17 cellular contexts compared by ENCODE assay signal in the genomic region with DNA sequence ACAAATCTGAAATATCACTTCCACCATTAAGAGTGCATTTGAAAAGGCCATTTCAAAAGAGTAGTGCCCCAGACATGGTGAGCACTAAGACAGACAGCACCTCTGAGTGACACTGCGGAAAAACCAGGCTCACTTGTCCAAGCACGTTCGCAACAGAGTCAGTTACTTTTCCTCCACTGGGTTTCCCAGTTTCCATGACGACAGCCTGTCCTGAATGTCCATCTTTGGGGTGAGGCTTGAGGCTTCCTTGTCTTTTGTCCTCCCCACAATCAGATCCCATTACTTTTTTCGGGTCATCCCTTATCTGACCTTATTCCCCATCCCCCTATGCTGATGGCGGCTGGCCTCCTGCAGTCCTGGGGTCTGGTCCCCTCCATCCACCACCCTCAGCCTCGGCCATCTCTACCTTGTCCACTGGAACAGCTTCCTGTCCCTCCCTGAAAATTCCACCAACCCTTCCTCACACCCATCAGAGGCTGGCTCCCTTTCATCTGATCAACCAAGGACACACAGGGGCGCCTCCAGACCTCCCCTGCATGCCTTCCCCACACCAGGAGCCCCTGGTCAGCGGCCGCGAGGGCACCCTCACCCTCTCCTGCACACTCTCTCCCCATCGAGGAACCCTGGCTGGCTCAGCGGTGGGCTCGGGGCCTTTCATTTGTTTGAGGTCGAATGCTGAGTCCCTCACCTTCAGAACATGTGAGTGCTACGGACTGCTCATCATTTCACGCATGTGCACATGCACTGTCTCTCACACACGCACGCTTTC.
DNase-seq lines count a peak whose midpoint lies in the region; ATAC-seq, FAIRE-seq and TF ChIP-seq lines count a peak whose summit lies in the region.
"Had no signal": no experiment of that assay in that cellular context is flagged by ENCODE, and none has a peak within 500 bp of the region (broad histone marks: within the 10 kb centered on the region; RNA-seq: fewer than 3 reads in every experiment).

No MANE protein-coding gene starts in this region.

- H3K9me3 ChIP-seq in HepG2 (ENCODE audit: low read length) = no peaks in the 10 kb centered on the region
- H3K9me3 ChIP-seq in right lobe of liver = no peaks in the 10 kb centered on the region
- peaks cover 33% of the 10 kb centered on the region for H3K9me3 ChIP-seq in endodermal cell (ENCODE audit: control insufficient read depth, low read length)
- H3K9me3 ChIP-seq: BE2C, MG63 had no signal

- H3K4me2 ChIP-seq in HepG2 (ENCODE audit: low read depth, low read length) = no peak overlapping the region
- H3K4me2 ChIP-seq: KMS-11 had no signal

- no peak overlapping the region for H3K27ac Mint-ChIP-seq in endodermal cell

- POLR2A ChIA-PET in HepG2 (lab: Yijun Ruan, JAX) = no interaction called here

- H3K9me3 Mint-ChIP-seq in endodermal cell = peaks cover 2% of the 10 kb centered on the region

- no peak for TF ChIP-seq RAD21 in HepG2 (CRISPR knock-in tag; IDR thresholded peaks at IDR 0.05)

- H3K36me3 Mint-ChIP-seq in endodermal cell (ENCODE audit: low read depth) = no peaks in the 10 kb centered on the region
- H3K36me3 Mint-ChIP-seq: CD4-positive, alpha-beta memory T cell had no signal

- peaks cover 31% of the 10 kb centered on the region for H3K27me3 Mint-ChIP-seq in endodermal cell (ENCODE audit: insufficient read depth)

- in situ Hi-C loops in HepG2 (cut with HindIII; ENCODE audit: extremely low pct_ligation_motif_present, low pct_unique_long_range_greater_than_20kb) = no loop called here

- peaks cover 4 to 46% of the 10 kb centered on the region in 2 experiments; a peak in 3 of 5 replicates for H3K27me3 ChIP-seq in HepG2 (ENCODE audit: control insufficient read depth in 1 of 2, insufficient read depth in 2 of 2, low read length in 2 of 2)
- H3K27me3 ChIP-seq in right lobe of liver = no peaks in the 10 kb centered on the region
- no peaks in the 10 kb centered on the region for H3K27me3 ChIP-seq in endodermal cell (ENCODE audit: control insufficient read depth, insufficient read depth, low read length, poor library complexity, severe bottlenecking)

- DNase-seq in HepG2 (ENCODE audit: low spot score) (no peak), right lobe of liver (no peak), endodermal cell (peak; percentile 25), posterior vena cava (ENCODE audit: low spot score) (peak; percentile 45), inferior parietal cortex (ENCODE audit: extremely low spot score) (no peak)
- DNase-seq: BE2C; CD4-positive, alpha-beta memory T cell; GM23248; MG63; NCI-H1105; NCI-H1694 treated with DMSO at 0.1 percent for 48 hours; NCI-H2171; NCI-H82; Right ventricle myocardium superior had no signal

- H3K27ac ChIP-seq in HepG2 (ENCODE audit: extremely low read length, insufficient read depth, low read length) (no peak overlapping the region), right lobe of liver (no peak overlapping the region), endodermal cell (ENCODE audit: low read depth, low read length) (no peak overlapping the region)
- H3K27ac ChIP-seq: GM23248, KMS-11 had no signal

- H3K4me3 ChIP-seq in HepG2 (replicated peaks in 1 of 3; ENCODE audit: insufficient read depth in 1 of 3, low read depth in 2 of 3, low read length in 3 of 3) (no peak overlapping the region), right lobe of liver (no peak overlapping the region), endodermal cell (ENCODE audit: low read length) (no peak overlapping the region)
- H3K4me3 ChIP-seq: GM23248, MG63 had no signal

- no peak overlapping the region for H3K9ac ChIP-seq in HepG2 (ENCODE audit: insufficient read depth, low read depth, low read length)
- no peak overlapping the region for H3K9ac ChIP-seq in endodermal cell (ENCODE audit: extremely low read depth, low read length, poor library complexity, severe bottlenecking)
- H3K9ac ChIP-seq: GM23248, KMS-11 had no signal

- no peak for TF ChIP-seq EP300 in HepG2 (IDR thresholded peaks at IDR 0.05; ENCODE audit: low read depth in 2 of 2, low read length in 2 of 2)
- TF ChIP-seq EP300 in HepG2 (CRISPR knock-in tag; IDR thresholded peaks at IDR 0.05; ENCODE audit: borderline replicate concordance) = no peak

- WGBS in HepG2 (ENCODE audit: low lambda C conversion rate) = 35% methylated on average over 19 of the region's 19 CpGs
- WGBS in right lobe of liver (ENCODE audit: insufficient coverage, low coverage, low lambda C conversion rate, missing lambda C conversion rate) = 45% methylated on average over 17 of the region's 19 CpGs
- 76 to 80% methylated on average over 18 to 19 of the region's 19 CpGs for WGBS in endodermal cell (ENCODE audit: insufficient coverage in 1 of 2, insufficient read length in 1 of 2), 2 experiments

- no peak for FAIRE-seq in HepG2 (lab: Jason Lieb, UNC)

- ATAC-seq in HepG2 = no peak
- no peak for ATAC-seq in right lobe of liver
- ATAC-seq in HG02981 (IDR thresholded peaks at IDR 0.05; ENCODE audit: unreplicated experiment) = no peak
- ATAC-seq in HG03457 (IDR thresholded peaks at IDR 0.05; ENCODE audit: unreplicated experiment) = no peak

- H2AFZ ChIP-seq in HepG2 (ENCODE audit: low read length) = no peak overlapping the region
- H2AFZ ChIP-seq: GM23248 had no signal

- H3K4me3 Mint-ChIP-seq in endodermal cell = no peak overlapping the region
- H3K4me3 Mint-ChIP-seq: CD4-positive, alpha-beta memory T cell had no signal

- no TSS peak for BruUV-seq in HepG2 (replicated peaks; lab: Mats Ljungman, UMichigan)

- H3K36me3 ChIP-seq in HepG2 (replicated peaks in 1 of 2; ENCODE audit: control insufficient read depth in 1 of 2, insufficient read depth in 2 of 2, low read length in 2 of 2) (no peaks in the 10 kb centered on the region), right lobe of liver (no peaks in the 10 kb centered on the region), endodermal cell (ENCODE audit: control insufficient read depth, insufficient read depth, low read length) (no peaks in the 10 kb centered on the region)
- H3K36me3 ChIP-seq: BE2C, MG63 had no signal

- TF ChIP-seq POLR2A in HepG2 (IDR thresholded peaks at IDR 0.05; ENCODE audit: insufficient read depth in 1 of 2, low read depth in 2 of 2, low read length in 2 of 2) (no peak), right lobe of liver (IDR thresholded peaks at IDR 0.05) (no peak)

- intact Hi-C loops in HepG2 (cut with micrococcal nuclease; ENCODE audit: unreplicated experiment) = no loop called here
- intact Hi-C loops in right lobe of liver (cut with DNase I) = no loop called here
- intact Hi-C loops in posterior vena cava (cut with DNase I) = no loop called here

- H3K4me1 ChIP-seq in HepG2 (ENCODE audit: insufficient read depth, low read length) = no peaks in the 10 kb centered on the region
- no peaks in the 10 kb centered on the region for H3K4me1 ChIP-seq in right lobe of liver
- H3K4me1 ChIP-seq in endodermal cell (ENCODE audit: control insufficient read depth, insufficient read depth, low read length) = no peaks in the 10 kb centered on the region
- H3K4me1 ChIP-seq: BE2C had no signal

- H3K79me2 ChIP-seq in HepG2 (ENCODE audit: insufficient read depth, low read length) = no peaks in the 10 kb centered on the region

- TF ChIP-seq CTCF in HepG2 (CRISPR knock-in tag; IDR thresholded peaks at IDR 0.05) = no peak
- TF ChIP-seq CTCF in right lobe of liver (IDR thresholded peaks at IDR 0.05) = no peak
- no peak for TF ChIP-seq CTCF in endodermal cell (conservative IDR thresholded peaks at IDR 0.05)

- H3K4me1 Mint-ChIP-seq in endodermal cell = no peaks in the 10 kb centered on the region
- H3K4me1 Mint-ChIP-seq: CD4-positive, alpha-beta memory T cell had no signal

- CTCF ChIA-PET in HepG2 (lab: Yijun Ruan, JAX; ENCODE audit: low intra/inter-chr PET ratio, low total read pairs) = no interaction called here

- peaks cover 14% of the 10 kb centered on the region; the same call in 1 of the 2 replicates for H4K20me1 ChIP-seq in HepG2 (ENCODE audit: insufficient read depth, low read length)

TF ChIP-seq in HepG2, 621 proteins besides CTCF, POLR2A, EP300 and RAD21:
- peak; percentile 17; the same call in 1 of the 2 replicates for TF ChIP-seq RFX1 (IDR thresholded peaks at IDR 0.05)
- TF ChIP-seq, protein P1, sequence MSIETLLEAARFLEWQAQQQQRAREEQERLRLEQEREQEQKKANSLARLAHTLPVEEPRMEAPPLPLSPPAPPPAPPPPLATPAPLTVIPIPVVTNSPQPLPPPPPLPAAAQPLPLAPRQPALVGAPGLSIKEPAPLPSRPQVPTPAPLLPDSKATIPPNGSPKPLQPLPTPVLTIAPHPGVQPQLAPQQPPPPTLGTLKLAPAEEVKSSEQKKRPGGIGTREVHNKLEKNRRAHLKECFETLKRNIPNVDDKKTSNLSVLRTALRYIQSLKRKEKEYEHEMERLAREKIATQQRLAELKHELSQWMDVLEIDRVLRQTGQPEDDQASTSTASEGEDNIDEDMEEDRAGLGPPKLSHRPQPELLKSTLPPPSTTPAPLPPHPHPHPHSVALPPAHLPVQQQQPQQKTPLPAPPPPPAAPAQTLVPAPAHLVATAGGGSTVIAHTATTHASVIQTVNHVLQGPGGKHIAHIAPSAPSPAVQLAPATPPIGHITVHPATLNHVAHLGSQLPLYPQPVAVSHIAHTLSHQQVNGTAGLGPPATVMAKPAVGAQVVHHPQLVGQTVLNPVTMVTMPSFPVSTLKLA (IDR thresholded peaks at IDR 0.05) = peak; percentile 83
- no peak for TF ChIP-seq ZNF839 (CRISPR knock-in tag; IDR thresholded peaks at IDR 0.05; ENCODE audit: borderline replicate concordance)
- no peak for TF ChIP-seq KDM4B (CRISPR knock-in tag; IDR thresholded peaks at IDR 0.05)

Comparison
In these comparisons a context has a peak if more than half of its experiments do, and no peak if none do; other contexts are left out.
1. DNase-seq: peak in endodermal cell (single experiment) and posterior vena cava (single experiment); none in HepG2 (single experiment), right lobe of liver (0 of 3) and inferior parietal cortex (single experiment).